In genomic region chr5:150608991-150609390, GRCh38 we compare ENCODE assay signal across 1 cellular context.
TF ChIP-seq lines count a peak whose summit lies in the region.

No MANE protein-coding gene starts in this region.

TF ChIP-seq in GM12878, 131 proteins besides CTCF, POLR2A, EP300 and RAD21 (continued from another document):
- TF ChIP-seq ZBTB40 (IDR thresholded peaks at IDR 0.05; ENCODE audit: borderline replicate concordance) (no peak), TAF1 (IDR thresholded peaks at IDR 0.05; ENCODE audit: borderline replicate concordance, low read depth, low read length) (no peak), TCF3 (IDR thresholded peaks at IDR 0.05; ENCODE audit: borderline replicate concordance, insufficient read depth, low read depth, low read length) (0 out of 2 replicates have a peak, but pooled peaks have one; percentile 37), BRCA1 (IDR thresholded peaks at IDR 0.05; ENCODE audit: low read depth, low read length) (no peak)
